In genomic region chr10:75209325-75210192, GRCh38 we compare ENCODE assay signal across 8 cellular contexts. TPM values are rescaled to one million over a fixed set of nuclear protein-coding genes. Genes with fewer than 3 reads are reported as not detected.
DNase-seq lines count a peak whose midpoint lies in the region; ATAC-seq and TF ChIP-seq lines count a peak whose summit lies in the region.

No MANE protein-coding gene starts in this region.

- CTCF ChIA-PET in RWPE1 (lab: Yijun Ruan, JAX): interaction anchor here (0.6 to 3.2 kb wide), 6 partner anchors 11 to 805 kb away, joined by 3 to 14 read pairs (median 6); no protein-coding TSS in a partner anchor

- ATAC-seq in GM19395 (IDR thresholded peaks at IDR 0.05; ENCODE audit: unreplicated experiment): peak; percentile 64
- peak; percentile 30 for ATAC-seq in HG03469 (IDR thresholded peaks at IDR 0.05; ENCODE audit: unreplicated experiment)

- no peaks in the 10 kb centered on the region for H3K9me3 ChIP-seq in tibial artery

- peaks cover 10% of the 10 kb centered on the region for H3K36me3 Mint-ChIP-seq in osteocyte (ENCODE audit: unreplicated experiment)

- POLR2A ChIA-PET in RWPE1 (lab: Yijun Ruan, JAX; ENCODE audit: low non-redundant PET): interaction anchor here (0.6 to 1.8 kb wide), 4 partner anchors 14 to 25 kb away, joined by 3 to 5 read pairs (median 4); no protein-coding TSS in a partner anchor

- peaks cover 0 to 38% (median 20%) of the 10 kb centered on the region in 4 donors for H3K4me1 ChIP-seq in tibial artery

- H3K27ac ChIP-seq in RWPE1 (peak overlapping the region; percentile 99), tibial artery (peak overlapping the region; percentile 99)

- peak overlapping the region; percentile 62 to 97 for H3K4me3 ChIP-seq in tibial artery

- H3K27me3 ChIP-seq in tibial artery: no peaks in the 10 kb centered on the region

- H3K27me3 Mint-ChIP-seq in osteocyte (ENCODE audit: unreplicated experiment): no peaks in the 10 kb centered on the region

- H3K36me3 ChIP-seq in tibial artery: peaks cover 10 to 20% (median 18%) of the 10 kb centered on the region in 3 donors

- TF ChIP-seq CTCF in RWPE1 (conservative IDR thresholded peaks at IDR 0.05; ENCODE audit: low read depth) (no peak), osteocyte (IDR thresholded peaks at IDR 0.05) (no peak), tibial artery (IDR thresholded peaks at IDR 0.05) (no peak)

- H3K4me1 Mint-ChIP-seq in osteocyte (ENCODE audit: unreplicated experiment): peaks cover 25% of the 10 kb centered on the region

- peak overlapping the region; percentile 99 for H3K4me3 Mint-ChIP-seq in osteocyte (ENCODE audit: unreplicated experiment)

- intact Hi-C loops in tibial artery (cut with DNase I; ENCODE audit: low total_unique reads): loop anchor here (10.0 kb wide), 1 partner anchor 95 kb away; the partner anchor contains the start of gene SAMD8

- peak overlapping the region; percentile 100 for H3K27ac Mint-ChIP-seq in osteocyte (ENCODE audit: unreplicated experiment)

- DNase-seq in CMK (ENCODE audit: low read depth) (peak; percentile 75), RWPE1 (ENCODE audit: low spot score) (no peak), glomerular visceral epithelial cell (ENCODE audit: extremely low spot score) (peak; percentile 79), osteocyte (ENCODE audit: extremely low spot score, unreplicated experiment) (peak; percentile 85), tibial artery (peak; percentile 84 to 93)
- peak; percentile 80 for DNase-seq in activated naive CD4-positive, alpha-beta T cell treated with Interleukin-2 at 50 U/mL for 16 hours

- H3K9me3 Mint-ChIP-seq in osteocyte (ENCODE audit: unreplicated experiment): no peaks in the 10 kb centered on the region

RNA-seq across cellular contexts. Expression of gene VDAC2, which starts 1.0 kb away (rescaled TPM):
- total RNA-seq in osteocyte: 130 TPM in 2 replicates

RNA-seq across cellular contexts. Expression of gene COMTD1, which starts 26.2 kb away (rescaled TPM):
- 12.9 and 15.7 TPM in 2 replicates for total RNA-seq in osteocyte
